2 cellular contexts compared by ENCODE assay signal in genomic region chr12:51373222-51373621, GRCh38.
TF ChIP-seq lines count a peak whose summit lies in the region.

No MANE protein-coding gene starts in this region.

TF ChIP-seq in K562, 482 proteins besides CTCF, POLR2A, EP300 and RAD21:
- TF ChIP-seq, protein P1, sequence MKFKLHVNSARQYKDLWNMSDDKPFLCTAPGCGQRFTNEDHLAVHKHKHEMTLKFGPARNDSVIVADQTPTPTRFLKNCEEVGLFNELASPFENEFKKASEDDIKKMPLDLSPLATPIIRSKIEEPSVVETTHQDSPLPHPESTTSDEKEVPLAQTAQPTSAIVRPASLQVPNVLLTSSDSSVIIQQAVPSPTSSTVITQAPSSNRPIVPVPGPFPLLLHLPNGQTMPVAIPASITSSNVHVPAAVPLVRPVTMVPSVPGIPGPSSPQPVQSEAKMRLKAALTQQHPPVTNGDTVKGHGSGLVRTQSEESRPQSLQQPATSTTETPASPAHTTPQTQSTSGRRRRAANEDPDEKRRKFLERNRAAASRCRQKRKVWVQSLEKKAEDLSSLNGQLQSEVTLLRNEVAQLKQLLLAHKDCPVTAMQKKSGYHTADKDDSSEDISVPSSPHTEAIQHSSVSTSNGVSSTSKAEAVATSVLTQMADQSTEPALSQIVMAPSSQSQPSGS (CRISPR knock-in tag; IDR thresholded peaks at IDR 0.05), result no peak
- peak; percentile 26; the same call in 1 of the 2 replicates for TF ChIP-seq SPI1 (IDR thresholded peaks at IDR 0.05; ENCODE audit: borderline replicate concordance, low read depth, low read length)
- peak; percentile 58 for TF ChIP-seq ZNF766 (CRISPR knock-in tag; conservative IDR thresholded peaks at IDR 0.05)

TF ChIP-seq in GM23338, 12 proteins besides CTCF, POLR2A, EP300 and RAD21:
- TF ChIP-seq ZNF331 (CRISPR knock-in tag; IDR thresholded peaks at IDR 0.05; ENCODE audit: low read depth) (no peak), EZH2phosphoT487 (IDR thresholded peaks at IDR 0.05; ENCODE audit: unreplicated experiment) (no peak), NANOG (IDR thresholded peaks at IDR 0.05; ENCODE audit: borderline replicate concordance) (no peak), CREB1 (CRISPR knock-in tag; IDR thresholded peaks at IDR 0.05; ENCODE audit: low read depth) (no peak), ZNF114 (CRISPR knock-in tag; IDR thresholded peaks at IDR 0.05) (no peak), POLR2AphosphoS5 (IDR thresholded peaks at IDR 0.05; ENCODE audit: low read depth) (no peak), EZH2 (IDR thresholded peaks at IDR 0.05; ENCODE audit: low read depth, unreplicated experiment) (no peak), JUNB (IDR thresholded peaks at IDR 0.05; ENCODE audit: unreplicated experiment) (no peak), ETS1 (IDR thresholded peaks at IDR 0.05) (no peak), STAT1 (IDR thresholded peaks at IDR 0.05; ENCODE audit: unreplicated experiment) (no peak)
- TF ChIP-seq, protein P2, sequence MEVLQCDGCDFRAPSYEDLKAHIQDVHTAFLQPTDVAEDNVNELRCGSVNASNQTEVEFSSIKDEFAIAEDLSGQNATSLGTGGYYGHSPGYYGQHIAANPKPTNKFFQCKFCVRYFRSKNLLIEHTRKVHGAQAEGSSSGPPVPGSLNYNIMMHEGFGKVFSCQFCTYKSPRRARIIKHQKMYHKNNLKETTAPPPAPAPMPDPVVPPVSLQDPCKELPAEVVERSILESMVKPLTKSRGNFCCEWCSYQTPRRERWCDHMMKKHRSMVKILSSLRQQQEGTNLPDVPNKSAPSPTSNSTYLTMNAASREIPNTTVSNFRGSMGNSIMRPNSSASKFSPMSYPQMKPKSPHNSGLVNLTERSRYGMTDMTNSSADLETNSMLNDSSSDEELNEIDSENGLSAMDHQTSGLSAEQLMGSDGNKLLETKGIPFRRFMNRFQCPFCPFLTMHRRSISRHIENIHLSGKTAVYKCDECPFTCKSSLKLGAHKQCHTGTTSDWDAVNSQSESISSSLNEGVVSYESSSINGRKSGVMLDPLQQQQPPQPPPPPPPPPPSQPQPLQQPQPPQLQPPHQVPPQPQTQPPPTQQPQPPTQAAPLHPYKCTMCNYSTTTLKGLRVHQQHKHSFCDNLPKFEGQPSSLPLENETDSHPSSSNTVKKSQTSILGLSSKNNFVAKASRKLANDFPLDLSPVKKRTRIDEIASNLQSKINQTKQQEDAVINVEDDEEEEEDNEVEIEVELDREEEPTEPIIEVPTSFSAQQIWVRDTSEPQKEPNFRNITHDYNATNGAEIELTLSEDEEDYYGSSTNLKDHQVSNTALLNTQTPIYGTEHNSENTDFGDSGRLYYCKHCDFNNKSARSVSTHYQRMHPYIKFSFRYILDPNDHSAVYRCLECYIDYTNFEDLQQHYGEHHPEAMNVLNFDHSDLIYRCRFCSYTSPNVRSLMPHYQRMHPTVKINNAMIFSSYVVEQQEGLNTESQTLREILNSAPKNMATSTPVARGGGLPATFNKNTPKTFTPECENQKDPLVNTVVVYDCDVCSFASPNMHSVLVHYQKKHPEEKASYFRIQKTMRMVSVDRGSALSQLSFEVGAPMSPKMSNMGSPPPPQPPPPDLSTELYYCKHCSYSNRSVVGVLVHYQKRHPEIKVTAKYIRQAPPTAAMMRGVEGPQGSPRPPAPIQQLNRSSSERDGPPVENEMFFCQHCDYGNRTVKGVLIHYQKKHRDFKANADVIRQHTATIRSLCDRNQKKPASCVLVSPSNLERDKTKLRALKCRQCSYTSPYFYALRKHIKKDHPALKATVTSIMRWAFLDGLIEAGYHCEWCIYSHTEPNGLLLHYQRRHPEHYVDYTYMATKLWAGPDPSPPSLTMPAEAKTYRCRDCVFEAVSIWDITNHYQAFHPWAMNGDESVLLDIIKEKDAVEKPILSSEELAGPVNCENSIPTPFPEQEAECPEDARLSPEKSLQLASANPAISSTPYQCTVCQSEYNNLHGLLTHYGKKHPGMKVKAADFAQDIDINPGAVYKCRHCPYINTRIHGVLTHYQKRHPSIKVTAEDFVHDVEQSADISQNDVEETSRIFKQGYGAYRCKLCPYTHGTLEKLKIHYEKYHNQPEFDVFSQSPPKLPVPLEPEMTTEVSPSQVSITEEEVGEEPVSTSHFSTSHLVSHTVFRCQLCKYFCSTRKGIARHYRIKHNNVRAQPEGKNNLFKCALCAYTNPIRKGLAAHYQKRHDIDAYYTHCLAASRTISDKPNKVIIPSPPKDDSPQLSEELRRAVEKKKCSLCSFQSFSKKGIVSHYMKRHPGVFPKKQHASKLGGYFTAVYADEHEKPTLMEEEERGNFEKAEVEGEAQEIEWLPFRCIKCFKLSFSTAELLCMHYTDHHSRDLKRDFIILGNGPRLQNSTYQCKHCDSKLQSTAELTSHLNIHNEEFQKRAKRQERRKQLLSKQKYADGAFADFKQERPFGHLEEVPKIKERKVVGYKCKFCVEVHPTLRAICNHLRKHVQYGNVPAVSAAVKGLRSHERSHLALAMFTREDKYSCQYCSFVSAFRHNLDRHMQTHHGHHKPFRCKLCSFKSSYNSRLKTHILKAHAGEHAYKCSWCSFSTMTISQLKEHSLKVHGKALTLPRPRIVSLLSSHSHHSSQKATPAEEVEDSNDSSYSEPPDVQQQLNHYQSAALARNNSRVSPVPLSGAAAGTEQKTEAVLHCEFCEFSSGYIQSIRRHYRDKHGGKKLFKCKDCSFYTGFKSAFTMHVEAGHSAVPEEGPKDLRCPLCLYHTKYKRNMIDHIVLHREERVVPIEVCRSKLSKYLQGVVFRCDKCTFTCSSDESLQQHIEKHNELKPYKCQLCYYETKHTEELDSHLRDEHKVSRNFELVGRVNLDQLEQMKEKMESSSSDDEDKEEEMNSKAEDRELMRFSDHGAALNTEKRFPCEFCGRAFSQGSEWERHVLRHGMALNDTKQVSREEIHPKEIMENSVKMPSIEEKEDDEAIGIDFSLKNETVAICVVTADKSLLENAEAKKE (CRISPR knock-in tag; IDR thresholded peaks at IDR 0.05), result no peak
- TF ChIP-seq, protein P3, sequence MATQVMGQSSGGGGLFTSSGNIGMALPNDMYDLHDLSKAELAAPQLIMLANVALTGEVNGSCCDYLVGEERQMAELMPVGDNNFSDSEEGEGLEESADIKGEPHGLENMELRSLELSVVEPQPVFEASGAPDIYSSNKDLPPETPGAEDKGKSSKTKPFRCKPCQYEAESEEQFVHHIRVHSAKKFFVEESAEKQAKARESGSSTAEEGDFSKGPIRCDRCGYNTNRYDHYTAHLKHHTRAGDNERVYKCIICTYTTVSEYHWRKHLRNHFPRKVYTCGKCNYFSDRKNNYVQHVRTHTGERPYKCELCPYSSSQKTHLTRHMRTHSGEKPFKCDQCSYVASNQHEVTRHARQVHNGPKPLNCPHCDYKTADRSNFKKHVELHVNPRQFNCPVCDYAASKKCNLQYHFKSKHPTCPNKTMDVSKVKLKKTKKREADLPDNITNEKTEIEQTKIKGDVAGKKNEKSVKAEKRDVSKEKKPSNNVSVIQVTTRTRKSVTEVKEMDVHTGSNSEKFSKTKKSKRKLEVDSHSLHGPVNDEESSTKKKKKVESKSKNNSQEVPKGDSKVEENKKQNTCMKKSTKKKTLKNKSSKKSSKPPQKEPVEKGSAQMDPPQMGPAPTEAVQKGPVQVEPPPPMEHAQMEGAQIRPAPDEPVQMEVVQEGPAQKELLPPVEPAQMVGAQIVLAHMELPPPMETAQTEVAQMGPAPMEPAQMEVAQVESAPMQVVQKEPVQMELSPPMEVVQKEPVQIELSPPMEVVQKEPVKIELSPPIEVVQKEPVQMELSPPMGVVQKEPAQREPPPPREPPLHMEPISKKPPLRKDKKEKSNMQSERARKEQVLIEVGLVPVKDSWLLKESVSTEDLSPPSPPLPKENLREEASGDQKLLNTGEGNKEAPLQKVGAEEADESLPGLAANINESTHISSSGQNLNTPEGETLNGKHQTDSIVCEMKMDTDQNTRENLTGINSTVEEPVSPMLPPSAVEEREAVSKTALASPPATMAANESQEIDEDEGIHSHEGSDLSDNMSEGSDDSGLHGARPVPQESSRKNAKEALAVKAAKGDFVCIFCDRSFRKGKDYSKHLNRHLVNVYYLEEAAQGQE (IDR thresholded peaks at IDR 0.05; ENCODE audit: unreplicated experiment), result no peak
TF ChIP-seq in GM23338: peak in this region for 0.
